In the genomic region with DNA sequence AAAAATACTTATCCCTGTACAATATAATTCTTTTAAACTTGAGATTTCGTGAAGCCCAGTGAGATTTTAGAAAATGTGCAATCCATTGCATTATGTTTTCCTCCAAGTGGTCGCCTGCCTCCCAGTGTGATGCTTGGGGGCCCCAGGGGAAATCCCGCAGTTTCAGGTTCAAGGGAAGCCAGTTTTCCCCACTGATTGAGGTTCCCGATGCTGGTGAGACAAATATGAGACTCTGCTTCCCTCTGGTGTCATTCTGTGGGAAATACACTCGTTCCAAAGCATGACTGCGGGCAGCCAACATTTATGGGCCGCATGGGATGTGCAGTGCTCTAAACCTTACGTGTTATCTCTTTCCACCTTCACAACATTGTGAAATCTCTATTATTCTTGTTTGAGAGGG, we compare ENCODE assay signal across 8 cellular contexts.
DNase-seq lines count a peak whose midpoint lies in the region; ATAC-seq and TF ChIP-seq lines count a peak whose summit lies in the region.

No MANE protein-coding gene starts in this region.

- H3K27ac ChIP-seq in right atrium auricular region = no peak overlapping the region

- H3K36me3 ChIP-seq in right atrium auricular region = no peaks in the 10 kb centered on the region

- no peaks in the 10 kb centered on the region for H3K9me3 ChIP-seq in right atrium auricular region

- DNase-seq in Caki2 (ENCODE audit: low read depth) = peak; percentile 21
- peak; percentile 9 for DNase-seq in HFF-Myc (ENCODE audit: extremely low read depth, low read depth)
- DNase-seq in RPMI8226 = peak; percentile 62
- DNase-seq in amniotic stem cell (lab: John Stamatoyannopoulos, UW) = peak; percentile 3
- no peak for DNase-seq in right atrium auricular region (ENCODE audit: low spot score)
- DNase-seq in skeletal muscle cell (ENCODE audit: low read depth) = peak; percentile 11
- no peak for DNase-seq in NK-92 treated with Interleukin-12 subunit alpha and Interleukin-12 subunit beta, amount 100 ng/mL, for 24 hours (lab: John Stamatoyannopoulos, UW)

- in situ Hi-C loops in Caki2 (cut with HindIII; ENCODE audit: low pct_unique_long_range_greater_than_20kb, low sequenced_read_pairs) = no loop called here

- no peak for ATAC-seq in GM18873 (IDR thresholded peaks at IDR 0.05; ENCODE audit: low FRiP score, unreplicated experiment)

- no peaks in the 10 kb centered on the region for H3K4me1 ChIP-seq in right atrium auricular region

- H3K4me3 ChIP-seq in HFF-Myc (replicated peaks; ENCODE audit: low read depth, low read length) (no peak overlapping the region), right atrium auricular region (no peak overlapping the region), skeletal muscle cell (ENCODE audit: low read depth, low read length) (no peak overlapping the region)

- TF ChIP-seq CTCF in HFF-Myc (IDR thresholded peaks at IDR 0.05; ENCODE audit: low read depth, low read length, missing control alignments) (peak; percentile 55), right atrium auricular region (IDR thresholded peaks at IDR 0.05) (peak; percentile 41 to 74)

- H3K27me3 ChIP-seq in right atrium auricular region = no peaks in the 10 kb centered on the region

Comparison
In these comparisons a context has a peak if more than half of its experiments do, and no peak if none do; other contexts are left out.
1. DNase-seq: peak in Caki2 (single experiment), HFF-Myc (single experiment), RPMI8226 (single experiment), amniotic stem cell (single experiment) and skeletal muscle cell (single experiment); none in right atrium auricular region (single experiment) and NK-92 treated with Interleukin-12 subunit alpha and Interleukin-12 subunit beta, amount 100 ng/mL, for 24 hours (single experiment).